In the genomic region with DNA sequence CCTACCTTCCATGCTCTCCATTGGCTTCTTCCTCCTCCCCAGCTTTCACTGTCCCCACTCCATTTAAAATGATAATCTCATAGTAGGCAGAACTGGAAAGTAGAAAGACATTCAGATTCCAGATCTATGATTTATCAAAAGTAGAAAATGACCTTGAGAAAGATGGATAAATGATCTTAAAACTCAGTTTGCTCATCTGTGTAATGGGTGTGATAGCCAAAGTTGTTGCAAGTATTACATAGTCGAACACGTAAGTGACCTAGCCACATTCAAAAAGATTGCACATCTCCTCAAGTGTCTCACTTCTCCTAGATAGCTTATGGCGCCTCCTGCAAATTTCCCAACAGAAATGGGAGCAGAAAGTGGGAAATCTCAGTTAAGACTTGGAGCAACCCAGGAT, we compare ENCODE assay signal across 29 cellular contexts.
"Had no signal": no experiment of that assay in that cellular context is flagged by ENCODE, and none has a peak within 500 bp of the region (broad histone marks: within the 10 kb centered on the region; RNA-seq: fewer than 3 reads in every experiment).

No MANE protein-coding gene starts in this region.

- H3K4me3 Mint-ChIP-seq: immature natural killer cell; mesothelial cell of epicardium; naive thymus-derived CD4-positive, alpha-beta T cell; natural killer cell treated with Interleukin-12 subunit alpha and Interleukin-12 subunit beta and Interleukin-15 and Interleukin-18, amount 100 ng/mL, for 72 hours; stimulated activated naive B cell treated with anti-CD40 and anti-IgM and Interleukin-4, amounts not matched to agents 10 μg/mL and 1 μg/mL and 100 μg/mL, for 72 hours had no signal

- DNase-seq: hypothalamus; immature natural killer cell; kidney; left colon; left lung; lower lobe of right lung; mammary epithelial cell; mesendoderm; naive thymus-derived CD4-positive, alpha-beta T cell; ovary; stimulated activated CD4-positive, alpha-beta T cell treated with anti-CD3 and anti-CD28 coated beads, Interleukin-12 subunit alpha, Interleukin-12 subunit beta, amount 100 ng/mL, for 4 hours; stimulated activated CD4-positive, alpha-beta T cell treated with anti-CD3 and anti-CD28 coated beads, Interleukin-15, amount 100 ng/mL, for 24 hours; stimulated activated CD4-positive, alpha-beta T cell treated with anti-CD3 and anti-CD28 coated beads, Interleukin-2, amount 100 ng/mL, for 24 hours; stimulated activated CD4-positive, alpha-beta T cell treated with anti-CD3 and anti-CD28 coated beads, Interleukin-4, amount 100 ng/mL, for 1 hour; stimulated activated naive B cell treated with anti-CD40 and anti-IgM and Interleukin-4, amounts not matched to agents 10 μg/mL and 1 μg/mL and 100 μg/mL, for 72 hours; stimulated activated naive CD8-positive, alpha-beta T cell treated with anti-CD3 and anti-CD28 coated beads, Interleukin-15, Interleukin-2, amounts not matched to agents 100 U/mL and 50 U/mL, for 24 hours; stomach; testis; tibial artery; trophoblast cell; upper lobe of right lung had no signal

- H3K9me3 Mint-ChIP-seq: natural killer cell treated with Interleukin-12 subunit alpha and Interleukin-12 subunit beta and Interleukin-15 and Interleukin-18, amount 100 ng/mL, for 72 hours had no signal

- H3K27me3 ChIP-seq: left lung, ovary, right atrium auricular region, stomach, testis, tibial artery, upper lobe of right lung had no signal

- H3K36me3 ChIP-seq: left lung, lower lobe of right lung, ovary, right atrium auricular region, upper lobe of right lung had no signal

- H3K9me3 ChIP-seq: left lung, lower lobe of right lung, ovary, right atrium auricular region, stomach, testis, tibial artery, upper lobe of right lung had no signal

- H3K4me1 Mint-ChIP-seq: naive thymus-derived CD4-positive, alpha-beta T cell had no signal

- H3K27ac Mint-ChIP-seq: immature natural killer cell; mesothelial cell of epicardium; naive thymus-derived CD4-positive, alpha-beta T cell; natural killer cell treated with Interleukin-12 subunit alpha and Interleukin-12 subunit beta and Interleukin-15 and Interleukin-18, amount 100 ng/mL, for 72 hours; progenitor cell of endocrine pancreas; stimulated activated naive B cell treated with anti-CD40 and anti-IgM and Interleukin-4, amounts not matched to agents 10 μg/mL and 1 μg/mL and 100 μg/mL, for 72 hours had no signal

- FAIRE-seq: islet of Langerhans, kidney, urothelium cell line had no signal

- H3K4me1 ChIP-seq: right atrium auricular region, testis had no signal

- ATAC-seq: left colon; left lung; lower lobe of right lung; naive thymus-derived CD4-positive, alpha-beta T cell; natural killer cell treated with Interleukin-12 subunit alpha and Interleukin-12 subunit beta and Interleukin-15 and Interleukin-18, amount 100 ng/mL, for 72 hours; sciatic nerve; stimulated activated naive CD8-positive, alpha-beta T cell treated with anti-CD3 and anti-CD28 coated beads, Interleukin-15, Interleukin-2, amounts not matched to agents 100 U/mL and 50 U/mL, for 24 hours; upper lobe of right lung had no signal

- H3K27ac ChIP-seq: left lung, lower lobe of right lung, ovary, right atrium auricular region, skin epidermis, stomach, testis, tibial artery, upper lobe of right lung had no signal

- H3K27me3 Mint-ChIP-seq: naive thymus-derived CD4-positive, alpha-beta T cell; natural killer cell treated with Interleukin-12 subunit alpha and Interleukin-12 subunit beta and Interleukin-15 and Interleukin-18, amount 100 ng/mL, for 72 hours; progenitor cell of endocrine pancreas; stimulated activated naive B cell treated with anti-CD40 and anti-IgM and Interleukin-4, amounts not matched to agents 10 μg/mL and 1 μg/mL and 100 μg/mL, for 72 hours had no signal

- H3K4me3 ChIP-seq: left lung, lower lobe of right lung, ovary, right atrium auricular region, skin epidermis, stomach, testis, tibial artery, upper lobe of right lung had no signal
